2 cellular contexts compared by ENCODE assay signal in the genomic region with DNA sequence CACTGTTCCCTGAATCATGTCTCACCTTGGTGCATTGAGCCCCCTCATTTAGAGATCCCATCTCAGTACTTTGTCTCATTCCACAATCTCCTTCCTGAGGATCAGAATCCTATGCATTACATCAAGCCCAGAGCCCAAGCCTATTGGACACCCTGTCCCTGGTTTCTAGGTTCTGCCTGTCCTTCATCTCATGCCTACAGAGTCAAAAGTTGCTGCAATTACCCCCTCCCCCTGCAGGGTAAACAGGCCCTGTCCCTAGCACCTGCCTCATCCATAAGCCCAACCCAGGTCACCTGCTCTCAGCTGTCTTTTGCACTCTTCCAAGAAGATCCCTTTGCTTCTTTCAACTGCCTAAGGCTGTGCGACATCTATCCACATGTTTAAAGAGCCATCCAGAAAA.
A peak's percentile ranks its signal among the peaks of the same experiment; 100 is the strongest.
TF ChIP-seq lines count a peak whose summit lies in the region.

No MANE protein-coding gene starts in this region.

TF ChIP-seq in WTC11, 78 proteins besides CTCF, POLR2A, EP300 and RAD21 (continued from another document and continues in another):
- no peak for TF ChIP-seq ZNF396 (CRISPR knock-in tag; IDR thresholded peaks at IDR 0.05; ENCODE audit: borderline replicate concordance)
- TF ChIP-seq, protein P1, sequence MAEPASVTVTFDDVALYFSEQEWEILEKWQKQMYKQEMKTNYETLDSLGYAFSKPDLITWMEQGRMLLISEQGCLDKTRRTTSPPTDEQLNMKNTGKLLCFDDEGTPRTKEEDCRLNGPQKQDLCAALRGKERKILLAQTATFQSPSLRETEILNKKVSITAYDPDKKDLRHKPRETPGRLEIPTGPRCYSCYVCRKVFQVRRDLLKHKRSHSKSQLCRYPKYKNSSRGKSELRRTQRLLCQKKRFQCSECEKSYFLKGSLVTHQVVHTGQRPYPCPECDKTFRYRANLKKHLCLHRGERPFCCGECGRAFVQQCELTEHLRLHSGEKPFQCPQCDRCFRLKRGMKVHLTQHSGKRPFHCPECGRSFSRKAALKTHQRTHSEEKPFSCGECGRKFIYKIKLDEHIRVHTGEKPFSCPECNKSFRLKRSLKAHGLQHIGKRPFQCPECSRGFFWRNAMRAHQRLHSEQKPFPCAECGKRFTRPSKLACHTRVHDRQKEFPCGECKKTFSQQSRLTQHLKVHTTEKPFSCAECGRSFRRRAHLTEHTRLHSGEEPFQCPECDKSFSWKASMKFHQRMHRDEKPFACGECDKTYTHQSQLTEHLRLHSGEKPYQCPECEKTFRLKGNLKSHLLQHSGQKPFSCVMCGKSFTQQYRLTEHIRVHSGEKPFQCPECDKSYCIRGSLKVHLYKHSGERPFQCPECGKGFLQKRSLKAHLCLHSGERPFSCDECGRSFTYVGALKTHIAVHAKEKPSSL (CRISPR knock-in tag; conservative IDR thresholded peaks at IDR 0.05), result no peak
- TF ChIP-seq ESRRA (CRISPR knock-in tag; IDR thresholded peaks at IDR 0.05; ENCODE audit: borderline replicate concordance), result no peak
- TF ChIP-seq ZNF232 (CRISPR knock-in tag; IDR thresholded peaks at IDR 0.05), result no peak
- TF ChIP-seq, protein P2, sequence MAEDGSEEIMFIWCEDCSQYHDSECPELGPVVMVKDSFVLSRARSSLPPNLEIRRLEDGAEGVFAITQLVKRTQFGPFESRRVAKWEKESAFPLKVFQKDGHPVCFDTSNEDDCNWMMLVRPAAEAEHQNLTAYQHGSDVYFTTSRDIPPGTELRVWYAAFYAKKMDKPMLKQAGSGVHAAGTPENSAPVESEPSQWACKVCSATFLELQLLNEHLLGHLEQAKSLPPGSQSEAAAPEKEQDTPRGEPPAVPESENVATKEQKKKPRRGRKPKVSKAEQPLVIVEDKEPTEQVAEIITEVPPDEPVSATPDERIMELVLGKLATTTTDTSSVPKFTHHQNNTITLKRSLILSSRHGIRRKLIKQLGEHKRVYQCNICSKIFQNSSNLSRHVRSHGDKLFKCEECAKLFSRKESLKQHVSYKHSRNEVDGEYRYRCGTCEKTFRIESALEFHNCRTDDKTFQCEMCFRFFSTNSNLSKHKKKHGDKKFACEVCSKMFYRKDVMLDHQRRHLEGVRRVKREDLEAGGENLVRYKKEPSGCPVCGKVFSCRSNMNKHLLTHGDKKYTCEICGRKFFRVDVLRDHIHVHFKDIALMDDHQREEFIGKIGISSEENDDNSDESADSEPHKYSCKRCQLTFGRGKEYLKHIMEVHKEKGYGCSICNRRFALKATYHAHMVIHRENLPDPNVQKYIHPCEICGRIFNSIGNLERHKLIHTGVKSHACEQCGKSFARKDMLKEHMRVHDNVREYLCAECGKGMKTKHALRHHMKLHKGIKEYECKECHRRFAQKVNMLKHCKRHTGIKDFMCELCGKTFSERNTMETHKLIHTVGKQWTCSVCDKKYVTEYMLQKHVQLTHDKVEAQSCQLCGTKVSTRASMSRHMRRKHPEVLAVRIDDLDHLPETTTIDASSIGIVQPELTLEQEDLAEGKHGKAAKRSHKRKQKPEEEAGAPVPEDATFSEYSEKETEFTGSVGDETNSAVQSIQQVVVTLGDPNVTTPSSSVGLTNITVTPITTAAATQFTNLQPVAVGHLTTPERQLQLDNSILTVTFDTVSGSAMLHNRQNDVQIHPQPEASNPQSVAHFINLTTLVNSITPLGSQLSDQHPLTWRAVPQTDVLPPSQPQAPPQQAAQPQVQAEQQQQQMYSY (CRISPR knock-in tag; IDR thresholded peaks at IDR 0.05), result no peak
- no peak for TF ChIP-seq FOXP4 (CRISPR knock-in tag; IDR thresholded peaks at IDR 0.05)
- TF ChIP-seq, protein P3, sequence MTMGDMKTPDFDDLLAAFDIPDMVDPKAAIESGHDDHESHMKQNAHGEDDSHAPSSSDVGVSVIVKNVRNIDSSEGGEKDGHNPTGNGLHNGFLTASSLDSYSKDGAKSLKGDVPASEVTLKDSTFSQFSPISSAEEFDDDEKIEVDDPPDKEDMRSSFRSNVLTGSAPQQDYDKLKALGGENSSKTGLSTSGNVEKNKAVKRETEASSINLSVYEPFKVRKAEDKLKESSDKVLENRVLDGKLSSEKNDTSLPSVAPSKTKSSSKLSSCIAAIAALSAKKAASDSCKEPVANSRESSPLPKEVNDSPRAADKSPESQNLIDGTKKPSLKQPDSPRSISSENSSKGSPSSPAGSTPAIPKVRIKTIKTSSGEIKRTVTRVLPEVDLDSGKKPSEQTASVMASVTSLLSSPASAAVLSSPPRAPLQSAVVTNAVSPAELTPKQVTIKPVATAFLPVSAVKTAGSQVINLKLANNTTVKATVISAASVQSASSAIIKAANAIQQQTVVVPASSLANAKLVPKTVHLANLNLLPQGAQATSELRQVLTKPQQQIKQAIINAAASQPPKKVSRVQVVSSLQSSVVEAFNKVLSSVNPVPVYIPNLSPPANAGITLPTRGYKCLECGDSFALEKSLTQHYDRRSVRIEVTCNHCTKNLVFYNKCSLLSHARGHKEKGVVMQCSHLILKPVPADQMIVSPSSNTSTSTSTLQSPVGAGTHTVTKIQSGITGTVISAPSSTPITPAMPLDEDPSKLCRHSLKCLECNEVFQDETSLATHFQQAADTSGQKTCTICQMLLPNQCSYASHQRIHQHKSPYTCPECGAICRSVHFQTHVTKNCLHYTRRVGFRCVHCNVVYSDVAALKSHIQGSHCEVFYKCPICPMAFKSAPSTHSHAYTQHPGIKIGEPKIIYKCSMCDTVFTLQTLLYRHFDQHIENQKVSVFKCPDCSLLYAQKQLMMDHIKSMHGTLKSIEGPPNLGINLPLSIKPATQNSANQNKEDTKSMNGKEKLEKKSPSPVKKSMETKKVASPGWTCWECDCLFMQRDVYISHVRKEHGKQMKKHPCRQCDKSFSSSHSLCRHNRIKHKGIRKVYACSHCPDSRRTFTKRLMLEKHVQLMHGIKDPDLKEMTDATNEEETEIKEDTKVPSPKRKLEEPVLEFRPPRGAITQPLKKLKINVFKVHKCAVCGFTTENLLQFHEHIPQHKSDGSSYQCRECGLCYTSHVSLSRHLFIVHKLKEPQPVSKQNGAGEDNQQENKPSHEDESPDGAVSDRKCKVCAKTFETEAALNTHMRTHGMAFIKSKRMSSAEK (CRISPR knock-in tag; IDR thresholded peaks at IDR 0.05; ENCODE audit: borderline replicate concordance), result no peak
- no peak for TF ChIP-seq GABPB1 (CRISPR knock-in tag; IDR thresholded peaks at IDR 0.05)
- no peak for TF ChIP-seq EMX1 (CRISPR knock-in tag; IDR thresholded peaks at IDR 0.05)
- TF ChIP-seq SOX15 (CRISPR knock-in tag; IDR thresholded peaks at IDR 0.05), result no peak
- no peak for TF ChIP-seq NR2C2 (CRISPR knock-in tag; IDR thresholded peaks at IDR 0.05)
- no peak for TF ChIP-seq KAT7 (CRISPR knock-in tag; IDR thresholded peaks at IDR 0.05; ENCODE audit: borderline replicate concordance)

TF ChIP-seq in HepG2, 621 proteins besides CTCF, POLR2A, EP300 and RAD21 (continues in another document):
- TF ChIP-seq ARID2 (CRISPR knock-in tag; IDR thresholded peaks at IDR 0.05; ENCODE audit: borderline replicate concordance), result no peak
- TF ChIP-seq FOXA1 (IDR thresholded peaks at IDR 0.05), result no peak
- TF ChIP-seq FOXA1 (CRISPR knock-in tag; IDR thresholded peaks at IDR 0.05), result peak; percentile 71
- 0 out of 2 replicates have a peak, but pooled peaks have one; percentile 11 for TF ChIP-seq ZNF331 (CRISPR knock-in tag; IDR thresholded peaks at IDR 0.05)
- peak; percentile 32; the same call in 1 of the 2 replicates for TF ChIP-seq FOXP4 (CRISPR knock-in tag; IDR thresholded peaks at IDR 0.05)
- 0 out of 2 replicates have a peak, but pooled peaks have one; percentile 24 for TF ChIP-seq HOXD1 (CRISPR knock-in tag; IDR thresholded peaks at IDR 0.05)
- TF ChIP-seq NFKBIZ (CRISPR knock-in tag; IDR thresholded peaks at IDR 0.05), result no peak
- peak; percentile 54; the same call in 1 of the 2 replicates for TF ChIP-seq BRD4 (CRISPR knock-in tag; IDR thresholded peaks at IDR 0.05)
- peak; percentile 34 for TF ChIP-seq RBM22 (optimal IDR thresholded peaks at IDR 0.05; ENCODE audit: low read length)
- TF ChIP-seq, protein P4, sequence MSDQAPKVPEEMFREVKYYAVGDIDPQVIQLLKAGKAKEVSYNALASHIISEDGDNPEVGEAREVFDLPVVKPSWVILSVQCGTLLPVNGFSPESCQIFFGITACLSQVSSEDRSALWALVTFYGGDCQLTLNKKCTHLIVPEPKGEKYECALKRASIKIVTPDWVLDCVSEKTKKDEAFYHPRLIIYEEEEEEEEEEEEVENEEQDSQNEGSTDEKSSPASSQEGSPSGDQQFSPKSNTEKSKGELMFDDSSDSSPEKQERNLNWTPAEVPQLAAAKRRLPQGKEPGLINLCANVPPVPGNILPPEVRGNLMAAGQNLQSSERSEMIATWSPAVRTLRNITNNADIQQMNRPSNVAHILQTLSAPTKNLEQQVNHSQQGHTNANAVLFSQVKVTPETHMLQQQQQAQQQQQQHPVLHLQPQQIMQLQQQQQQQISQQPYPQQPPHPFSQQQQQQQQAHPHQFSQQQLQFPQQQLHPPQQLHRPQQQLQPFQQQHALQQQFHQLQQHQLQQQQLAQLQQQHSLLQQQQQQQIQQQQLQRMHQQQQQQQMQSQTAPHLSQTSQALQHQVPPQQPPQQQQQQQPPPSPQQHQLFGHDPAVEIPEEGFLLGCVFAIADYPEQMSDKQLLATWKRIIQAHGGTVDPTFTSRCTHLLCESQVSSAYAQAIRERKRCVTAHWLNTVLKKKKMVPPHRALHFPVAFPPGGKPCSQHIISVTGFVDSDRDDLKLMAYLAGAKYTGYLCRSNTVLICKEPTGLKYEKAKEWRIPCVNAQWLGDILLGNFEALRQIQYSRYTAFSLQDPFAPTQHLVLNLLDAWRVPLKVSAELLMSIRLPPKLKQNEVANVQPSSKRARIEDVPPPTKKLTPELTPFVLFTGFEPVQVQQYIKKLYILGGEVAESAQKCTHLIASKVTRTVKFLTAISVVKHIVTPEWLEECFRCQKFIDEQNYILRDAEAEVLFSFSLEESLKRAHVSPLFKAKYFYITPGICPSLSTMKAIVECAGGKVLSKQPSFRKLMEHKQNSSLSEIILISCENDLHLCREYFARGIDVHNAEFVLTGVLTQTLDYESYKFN (CRISPR knock-in tag; conservative IDR thresholded peaks at IDR 0.05), result no peak
- no peak for TF ChIP-seq ZNF790 (CRISPR knock-in tag; IDR thresholded peaks at IDR 0.05; ENCODE audit: borderline replicate concordance)
- 0 out of 2 replicates have a peak, but pooled peaks have one; percentile 30 for TF ChIP-seq SALL1 (CRISPR knock-in tag; IDR thresholded peaks at IDR 0.05)
- TF ChIP-seq, protein P5, sequence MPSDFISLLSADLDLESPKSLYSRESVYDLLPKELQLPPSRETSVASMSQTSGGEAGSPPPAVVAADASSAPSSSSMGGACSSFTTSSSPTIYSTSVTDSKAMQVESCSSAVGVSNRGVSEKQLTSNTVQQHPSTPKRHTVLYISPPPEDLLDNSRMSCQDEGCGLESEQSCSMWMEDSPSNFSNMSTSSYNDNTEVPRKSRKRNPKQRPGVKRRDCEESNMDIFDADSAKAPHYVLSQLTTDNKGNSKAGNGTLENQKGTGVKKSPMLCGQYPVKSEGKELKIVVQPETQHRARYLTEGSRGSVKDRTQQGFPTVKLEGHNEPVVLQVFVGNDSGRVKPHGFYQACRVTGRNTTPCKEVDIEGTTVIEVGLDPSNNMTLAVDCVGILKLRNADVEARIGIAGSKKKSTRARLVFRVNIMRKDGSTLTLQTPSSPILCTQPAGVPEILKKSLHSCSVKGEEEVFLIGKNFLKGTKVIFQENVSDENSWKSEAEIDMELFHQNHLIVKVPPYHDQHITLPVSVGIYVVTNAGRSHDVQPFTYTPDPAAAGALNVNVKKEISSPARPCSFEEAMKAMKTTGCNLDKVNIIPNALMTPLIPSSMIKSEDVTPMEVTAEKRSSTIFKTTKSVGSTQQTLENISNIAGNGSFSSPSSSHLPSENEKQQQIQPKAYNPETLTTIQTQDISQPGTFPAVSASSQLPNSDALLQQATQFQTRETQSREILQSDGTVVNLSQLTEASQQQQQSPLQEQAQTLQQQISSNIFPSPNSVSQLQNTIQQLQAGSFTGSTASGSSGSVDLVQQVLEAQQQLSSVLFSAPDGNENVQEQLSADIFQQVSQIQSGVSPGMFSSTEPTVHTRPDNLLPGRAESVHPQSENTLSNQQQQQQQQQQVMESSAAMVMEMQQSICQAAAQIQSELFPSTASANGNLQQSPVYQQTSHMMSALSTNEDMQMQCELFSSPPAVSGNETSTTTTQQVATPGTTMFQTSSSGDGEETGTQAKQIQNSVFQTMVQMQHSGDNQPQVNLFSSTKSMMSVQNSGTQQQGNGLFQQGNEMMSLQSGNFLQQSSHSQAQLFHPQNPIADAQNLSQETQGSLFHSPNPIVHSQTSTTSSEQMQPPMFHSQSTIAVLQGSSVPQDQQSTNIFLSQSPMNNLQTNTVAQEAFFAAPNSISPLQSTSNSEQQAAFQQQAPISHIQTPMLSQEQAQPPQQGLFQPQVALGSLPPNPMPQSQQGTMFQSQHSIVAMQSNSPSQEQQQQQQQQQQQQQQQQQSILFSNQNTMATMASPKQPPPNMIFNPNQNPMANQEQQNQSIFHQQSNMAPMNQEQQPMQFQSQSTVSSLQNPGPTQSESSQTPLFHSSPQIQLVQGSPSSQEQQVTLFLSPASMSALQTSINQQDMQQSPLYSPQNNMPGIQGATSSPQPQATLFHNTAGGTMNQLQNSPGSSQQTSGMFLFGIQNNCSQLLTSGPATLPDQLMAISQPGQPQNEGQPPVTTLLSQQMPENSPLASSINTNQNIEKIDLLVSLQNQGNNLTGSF (CRISPR knock-in tag; IDR thresholded peaks at IDR 0.05), result peak; percentile 82
- TF ChIP-seq MED13 (CRISPR knock-in tag; IDR thresholded peaks at IDR 0.05), result peak; percentile 61; the same call in 1 of the 2 replicates
- no peak for TF ChIP-seq ZNF780A (CRISPR knock-in tag; IDR thresholded peaks at IDR 0.05)
- 0 out of 2 replicates have a peak, but pooled peaks have one; percentile 39 for TF ChIP-seq ZNF766 (CRISPR knock-in tag; IDR thresholded peaks at IDR 0.05; ENCODE audit: borderline replicate concordance)
- peak; percentile 69; the same call in 1 of the 2 replicates for TF ChIP-seq ZNF281 (CRISPR knock-in tag; IDR thresholded peaks at IDR 0.05; ENCODE audit: borderline replicate concordance)
